ENCODE assay signal across 24 cellular contexts in the genomic region with DNA sequence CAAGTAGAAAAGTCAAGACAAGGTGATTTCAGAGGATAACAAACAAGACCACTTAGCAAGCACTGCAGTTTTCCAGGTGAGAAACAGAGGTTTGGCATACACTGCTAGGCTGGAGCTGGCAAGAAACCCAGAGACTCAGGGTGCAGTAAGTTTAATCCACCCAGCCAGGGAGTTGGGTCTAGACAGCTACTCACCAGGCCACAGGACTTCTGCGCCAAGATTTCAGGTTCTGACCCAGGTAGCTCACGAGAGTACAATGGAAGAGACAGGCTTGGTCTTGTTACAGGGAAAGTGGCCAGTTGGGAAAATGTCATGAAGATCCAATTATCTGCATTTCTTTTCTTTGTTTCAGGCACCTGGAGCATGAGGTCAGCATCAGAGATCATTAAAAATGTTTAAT. TPM values are rescaled to one million over a fixed set of nuclear protein-coding genes. Genes with fewer than 3 reads are reported as not detected.
DNase-seq lines count a peak whose midpoint lies in the region; ATAC-seq, FAIRE-seq and TF ChIP-seq lines count a peak whose summit lies in the region.
"Had no signal": no experiment of that assay in that cellular context is flagged by ENCODE, and none has a peak within 500 bp of the region (broad histone marks: within the 10 kb centered on the region; RNA-seq: fewer than 3 reads in every experiment).

No MANE protein-coding gene starts in this region.

- TF ChIP-seq EP300 in GM12878 (IDR thresholded peaks at IDR 0.05; ENCODE audit: borderline replicate concordance in 1 of 2, control insufficient read depth in 1 of 2, low read depth in 2 of 2, low read length in 2 of 2): no peak

- no peak for ATAC-seq in GM12878
- no peak for ATAC-seq in left lung
- ATAC-seq: HepG2 had no signal

- no peaks in the 10 kb centered on the region for H3K9me3 ChIP-seq in GM12878 (replicated peaks; ENCODE audit: control insufficient read depth, insufficient read depth, low read length)
- H3K9me3 ChIP-seq in prostate gland: no peaks in the 10 kb centered on the region
- H3K9me3 ChIP-seq in vagina: no peaks in the 10 kb centered on the region
- no peaks in the 10 kb centered on the region for H3K9me3 ChIP-seq in left lung
- H3K9me3 ChIP-seq: BE2C had no signal

- no peak for TF ChIP-seq RAD21 in GM12878 (IDR thresholded peaks at IDR 0.05; ENCODE audit: insufficient read depth, low read depth, low read length)

- H3K79me2 ChIP-seq in GM12878 (ENCODE audit: control insufficient read depth, insufficient read depth, low read length): no peaks in the 10 kb centered on the region

- H4K20me1 ChIP-seq in GM12878 (ENCODE audit: control insufficient read depth, insufficient read depth): no peaks in the 10 kb centered on the region

- H3K4me3 ChIP-seq in GM12878: no peak overlapping the region
- H3K4me3 ChIP-seq in prostate gland: no peak overlapping the region
- H3K4me3 ChIP-seq in vagina: no peak overlapping the region
- H3K4me3 ChIP-seq in left lung: no peak overlapping the region

- intact Hi-C loops in GM12878 (cut with micrococcal nuclease; ENCODE audit: unreplicated experiment): no loop called here
- intact Hi-C loops in prostate gland (cut with DNase I): no loop called here
- intact Hi-C loops in vagina (cut with DNase I): no loop called here
- intact Hi-C loops in left lung (cut with DNase I): no loop called here

- no peaks in the 10 kb centered on the region for H3K4me1 ChIP-seq in GM12878 (ENCODE audit: control insufficient read depth, insufficient read depth, low read length)
- no peaks in the 10 kb centered on the region for H3K4me1 ChIP-seq in prostate gland (replicated peaks)
- no peaks in the 10 kb centered on the region for H3K4me1 ChIP-seq in vagina
- no peaks in the 10 kb centered on the region for H3K4me1 ChIP-seq in left lung
- H3K4me1 ChIP-seq: BE2C had no signal

- SMC1A ChIA-PET in GM12878 (lab: Charles Lee; ENCODE audit: uncharacterized antibody, unreplicated experiment): no interaction called here

- H2AFZ ChIP-seq in GM12878 (ENCODE audit: control insufficient read depth, low read depth, low read length): no peak overlapping the region

- TF ChIP-seq CTCF in GM12878 (IDR thresholded peaks at IDR 0.05 in 2 of 3, conservative IDR thresholded peaks at IDR 0.05 in 1 of 3; ENCODE audit: control insufficient read depth in 2 of 3, extremely low read depth in 1 of 3, insufficient read depth in 1 of 3, low read depth in 3 of 3, low read length in 3 of 3) (no peak), prostate gland (IDR thresholded peaks at IDR 0.05) (no peak), vagina (IDR thresholded peaks at IDR 0.05) (no peak), left lung (IDR thresholded peaks at IDR 0.05) (no peak)

- RAD21 ChIA-PET in GM12878 (lab: Charles Lee; ENCODE audit: unreplicated experiment): no interaction called here

- TF ChIP-seq POLR2A in GM12878 (IDR thresholded peaks at IDR 0.05; ENCODE audit: low read depth, low read length): no peak
- TF ChIP-seq POLR2A in prostate gland (IDR thresholded peaks at IDR 0.05): no peak
- no peak for TF ChIP-seq POLR2A in vagina (IDR thresholded peaks at IDR 0.05)

- no peaks in the 10 kb centered on the region for H3K36me3 ChIP-seq in GM12878 (ENCODE audit: control insufficient read depth in 2 of 2, insufficient read depth in 2 of 2, low read length in 1 of 2)
- no peaks in the 10 kb centered on the region for H3K36me3 ChIP-seq in prostate gland
- no peaks in the 10 kb centered on the region for H3K36me3 ChIP-seq in vagina
- no peaks in the 10 kb centered on the region for H3K36me3 ChIP-seq in left lung
- H3K36me3 ChIP-seq: BE2C had no signal

- in situ Hi-C loops in GM12878 (cut with MboI): no loop called here

- no peak overlapping the region for H3K27ac ChIP-seq in GM12878 (ENCODE audit: control insufficient read depth, insufficient read depth)
- no peak overlapping the region for H3K27ac ChIP-seq in epithelial cell of prostate
- no peak overlapping the region for H3K27ac ChIP-seq in prostate gland
- no peak overlapping the region for H3K27ac ChIP-seq in vagina
- no peak overlapping the region for H3K27ac ChIP-seq in left lung

- POLR2A ChIA-PET in GM12878 (lab: Charles Lee): no interaction called here

- 0% methylated on average over 2 of the region's 2 CpGs for WGBS in GM12878 (ENCODE audit: insufficient coverage, insufficient replicate concordance, low lambda C conversion rate, missing lambda C conversion rate)
- 38% methylated on average over 2 of the region's 2 CpGs for WGBS in prostate gland

- no peaks in the 10 kb centered on the region for H3K27me3 ChIP-seq in GM12878 (replicated peaks in 1 of 2; ENCODE audit: control insufficient read depth in 2 of 2, insufficient read depth in 2 of 2, low read length in 1 of 2)
- no peaks in the 10 kb centered on the region for H3K27me3 ChIP-seq in prostate gland (replicated peaks; ENCODE audit: insufficient read depth)
- no peaks in the 10 kb centered on the region for H3K27me3 ChIP-seq in vagina
- H3K27me3 ChIP-seq in left lung: peaks cover 0 to 10% of the 10 kb centered on the region in 2 donors

- H3K4me2 ChIP-seq in GM12878 (ENCODE audit: control insufficient read depth, insufficient read depth): no peak overlapping the region

- peak; percentile 74 for FAIRE-seq in GM12878 (lab: Jason Lieb, UNC)
- FAIRE-seq: A204.1, GM12891, H1, HepG2 had no signal

- H3K9ac ChIP-seq in GM12878 (ENCODE audit: control insufficient read depth, insufficient read depth, low read length): no peak overlapping the region

- CTCF ChIA-PET in GM12878 (lab: Yijun Ruan, JAX): no interaction called here

- peak; percentile 21 for DNase-seq in NCI-H2196 (lab: John Stamatoyannopoulos, UW; ENCODE audit: unreplicated experiment)
- DNase-seq in GM12878 (ENCODE audit: low read depth, low spot score): no peak
- DNase-seq in epithelial cell of prostate (ENCODE audit: low read depth, low spot score): peak; percentile 22
- peak; percentile 76 for DNase-seq in prostate gland (ENCODE audit: low spot score)
- DNase-seq in vagina (ENCODE audit: extremely low spot score in 2 of 2): no peak
- no peak for DNase-seq in left lung
- DNase-seq in NCI-H1417 treated with DMSO at 0.1 percent for 48 hours (lab: John Stamatoyannopoulos, UW): no peak
- DNase-seq: ACHN; BE2C; C1 segment of cervical spinal cord; CD4-positive, CD25-positive, alpha-beta regulatory T cell; CD8-positive, alpha-beta memory T cell; COR-L47; DMS 273 treated with DMSO at 0.1 percent for 48 hours; DMS53; DND-41; EL; H9 had no signal

- BruUV-seq in GM12878 (replicated peaks; lab: Mats Ljungman, UMichigan): no TSS peak

TF ChIP-seq in GM12878, 131 proteins besides CTCF, POLR2A, EP300 and RAD21:
- no peak for TF ChIP-seq SP1 (IDR thresholded peaks at IDR 0.05; ENCODE audit: low read depth, low read length)
- no peak for TF ChIP-seq PAX5 (IDR thresholded peaks at IDR 0.05; ENCODE audit: borderline replicate concordance, low read depth, low read length)
- TF ChIP-seq CREB1 (IDR thresholded peaks at IDR 0.05; ENCODE audit: low read depth): no peak

RNA-seq across cellular contexts. Expression of a gene that starts 9.8 kb away (rescaled TPM):
- not detected in 2 replicates for total RNA-seq in GM12878 (2013; cell fraction: nucleolus; rRNA removed)
- total RNA-seq in GM12878 (2014; rRNA removed) (not detected in 2 replicates), GM12878 (2014; rRNA removed; fragmentation: Illumina TruSeq; extraction: Trizol) (not detected in 2 replicates), GM12878 (2021) (not detected in 2 replicates), prostate gland (not detected), vagina (not detected), left lung (not detected)
- not detected for polyA plus RNA-seq in GM12878 (2011; ENCODE audit: low read depth)
- polyA plus RNA-seq in GM12878 (2011; rRNA removed) (not detected in 2 replicates), GM12878 (2014; fragmentation: Illumina TruSeq; extraction: Trizol) (not detected in 2 replicates), GM12878 (2014; fragmentation: Nextera tagmentation; extraction: Ambion mirVana) (not detected), GM12878 (2014; rRNA removed) (not detected in 2 replicates), GM12878 (2016; fragmentation: Nextera tagmentation; extraction: Ambion mirVana) (not detected)
- polyA plus RNA-seq in GM12878 (2011; cell fraction: cytosol; rRNA removed): not detected in 2 replicates
- polyA plus RNA-seq in GM12878 (2011; cell fraction: nucleus; rRNA removed): not detected in 2 replicates
- polyA plus RNA-seq in GM12878 (2012): not detected in 2 replicates
- not detected in 2 replicates for polyA minus RNA-seq in GM12878 (2011; rRNA and poly(A)+ RNA removed)
- polyA minus RNA-seq in GM12878 (2011; cell fraction: cytosol; rRNA and poly(A)+ RNA removed): not detected in 2 replicates
- not detected in 2 replicates for polyA minus RNA-seq in GM12878 (2011; cell fraction: nucleus; rRNA and poly(A)+ RNA removed)
- total RNA-seq: CD4-positive, CD25-positive, alpha-beta regulatory T cell; CD8-positive, alpha-beta memory T cell; G401; H1; H9; HepG2 had no signal
- polyA plus RNA-seq: CD4-positive, CD25-positive, alpha-beta regulatory T cell; CD8-positive, alpha-beta memory T cell; H1; HepG2; IgD-negative memory B cell had no signal

Comparison
In these comparisons a context has a peak if more than half of its experiments do, and no peak if none do; other contexts are left out.
1. DNase-seq: peak in NCI-H2196 (single experiment), epithelial cell of prostate (single experiment) and prostate gland (single experiment); none in GM12878 (single experiment), vagina (0 of 2), left lung (0 of 2) and NCI-H1417 treated with DMSO at 0.1 percent for 48 hours (single experiment).